ENCODE assay signal across 34 cellular contexts in genomic region chr13:107121793-107122192, GRCh38.
"Had no signal": no experiment of that assay in that cellular context is flagged by ENCODE, and none has a peak within 500 bp of the region (broad histone marks: within the 10 kb centered on the region; RNA-seq: fewer than 3 reads in every experiment).

No MANE protein-coding gene starts in this region.

- H3K36me3 ChIP-seq: adrenal gland, breast epithelium, cardiac muscle cell, colonic mucosa, esophagus squamous epithelium, gastroesophageal sphincter had no signal

- H3K27ac ChIP-seq: adrenal gland, breast epithelium, cardiac muscle cell, colonic mucosa, epithelial cell of prostate, esophagus squamous epithelium, gastroesophageal sphincter had no signal

- H3K27me3 ChIP-seq: adrenal gland, breast epithelium, colonic mucosa, esophagus squamous epithelium, gastroesophageal sphincter had no signal

- H3K4me1 ChIP-seq: adrenal gland, breast epithelium, colonic mucosa, esophagus squamous epithelium, gastroesophageal sphincter had no signal

- H3K27me3 Mint-ChIP-seq: activated CD4-positive, alpha-beta memory T cell treated with anti-CD3 and anti-CD28 coated beads for 36 hours; activated CD4-positive, alpha-beta T cell treated with anti-CD3 and anti-CD28 coated beads, Interleukin-2, amount 10 ng/mL, durations not matched to agents 24 days and 14 days; activated CD8-positive, alpha-beta memory T cell treated with anti-CD3 and anti-CD28 coated beads, Interleukin-2, amount 10 ng/mL, durations not matched to agents 7 days and 5 days; activated naive CD8-positive, alpha-beta T cell treated with anti-CD3 and anti-CD28 coated beads for 36 hours; activated naive CD8-positive, alpha-beta T cell treated with anti-CD3 and anti-CD28 coated beads, Interleukin-2, amount 50 U/mL, for 24 hours; brain had no signal

- FAIRE-seq: endometrium, endothelial cell of umbilical vein had no signal

- ATAC-seq: activated CD4-positive, alpha-beta T cell treated with anti-CD3 and anti-CD28 coated beads for 36 hours; activated CD8-positive, alpha-beta memory T cell treated with anti-CD3 and anti-CD28 coated beads, Interleukin-2, amount 10 ng/mL, durations not matched to agents 7 days and 5 days; activated CD8-positive, alpha-beta T cell treated with anti-CD3 and anti-CD28 coated beads, Interleukin-2, amount 10 ng/mL, durations not matched to agents 7 days and 5 days; activated naive CD8-positive, alpha-beta T cell treated with anti-CD3 and anti-CD28 coated beads, Interleukin-2, amount 50 U/mL, for 24 hours; gastroesophageal sphincter had no signal

- H3K9me3 Mint-ChIP-seq: activated CD4-positive, alpha-beta memory T cell treated with anti-CD3 and anti-CD28 coated beads for 36 hours; activated CD4-positive, alpha-beta T cell treated with anti-CD3 and anti-CD28 coated beads, Interleukin-2, amount 10 ng/mL, durations not matched to agents 24 days and 14 days; activated naive CD4-positive, alpha-beta T cell treated with anti-CD3 and anti-CD28 coated beads for 36 hours; activated naive CD4-positive, alpha-beta T cell treated with anti-CD3 and anti-CD28 coated beads, Interleukin-2, amount 50 U/mL, for 24 hours; activated naive CD8-positive, alpha-beta T cell treated with anti-CD3 and anti-CD28 coated beads for 36 hours; activated naive CD8-positive, alpha-beta T cell treated with anti-CD3 and anti-CD28 coated beads, Interleukin-2, amount 50 U/mL, for 24 hours; activated T-helper 1 cell treated with anti-CD3 and anti-CD28 coated beads, Interleukin-12 subunit alpha, Interleukin-12 subunit beta, Interleukin-2, Interleukin-4 antibody, amounts not matched to agents 30 ng/mL and 10 ng/mL and 1 ng/mL, durations not matched to agents 14 hours and 24 hours and 36 hours; activated T-helper 2 cell treated with anti-CD3 and anti-CD28 coated beads, Interferon-gamma antibody, Interleukin-2, Interleukin-4, amounts not matched to agents 10 μg/mL and 5 μg/mL and 100 μg/mL, durations not matched to agents 14 hours and 24 hours and 36 hours; brain had no signal

- H3K9me3 ChIP-seq: adrenal gland, breast epithelium, colonic mucosa, esophagus squamous epithelium, gastroesophageal sphincter had no signal

- DNase-seq: activated CD4-positive, alpha-beta memory T cell treated with anti-CD3 and anti-CD28 coated beads for 36 hours; activated CD4-positive, alpha-beta T cell treated with anti-CD3 and anti-CD28 coated beads for 36 hours; activated CD4-positive, alpha-beta T cell treated with anti-CD3 and anti-CD28 coated beads, Interleukin-2, amount 10 ng/mL, durations not matched to agents 24 days and 14 days; activated CD4-positive, CD25-positive, alpha-beta regulatory T cell; activated CD4-positive, CD25-positive, alpha-beta regulatory T cell treated with anti-CD3 and anti-CD28 coated beads, Interleukin-2, amount 50 U/mL, for 72 hours; activated CD8-positive, alpha-beta memory T cell treated with anti-CD3 and anti-CD28 coated beads, Interleukin-2, amount 10 ng/mL, durations not matched to agents 7 days and 5 days; activated CD8-positive, alpha-beta memory T cell treated with anti-CD3 and anti-CD28 coated beads, Interleukin-2, amount 50 U/mL, for 4 hours; activated CD8-positive, alpha-beta T cell treated with anti-CD3 and anti-CD28 coated beads, Interleukin-2, amount 10 ng/mL, durations not matched to agents 7 days and 5 days; activated effector memory CD4-positive, alpha-beta T cell treated with anti-CD3 and anti-CD28 coated beads, Interleukin-2, amount 50 U/mL, for 16 hours; activated naive CD4-positive, alpha-beta T cell treated with anti-CD3 and anti-CD28 coated beads for 36 hours; activated naive CD8-positive, alpha-beta T cell treated with anti-CD3 and anti-CD28 coated beads for 36 hours; activated naive CD8-positive, alpha-beta T cell treated with anti-CD3 and anti-CD28 coated beads, Interleukin-2, amount 50 U/mL, for 24 hours; activated T-cell treated with anti-CD3 and anti-CD28 coated beads, Interleukin-2, amount 50 U/mL, for 1 hour; activated T-cell treated with anti-CD3 and anti-CD28 coated beads, Interleukin-2, amount 50 U/mL, for 48 hours; adrenal gland; amygdala; aorta; central memory CD4-positive, alpha-beta T cell; cerebellar nuclear complex; colonic mucosa; effector CD8-positive, alpha-beta T cell; esophagus squamous epithelium; foreskin melanocyte; T-helper 2 cell had no signal

- H3K27ac Mint-ChIP-seq: activated CD4-positive, alpha-beta memory T cell treated with anti-CD3 and anti-CD28 coated beads for 36 hours; activated CD4-positive, alpha-beta T cell treated with anti-CD3 and anti-CD28 coated beads for 36 hours; activated CD4-positive, alpha-beta T cell treated with anti-CD3 and anti-CD28 coated beads, Interleukin-2, amount 10 ng/mL, durations not matched to agents 24 days and 14 days; activated CD8-positive, alpha-beta memory T cell treated with anti-CD3 and anti-CD28 coated beads, Interleukin-2, amount 10 ng/mL, durations not matched to agents 7 days and 5 days; activated CD8-positive, alpha-beta T cell treated with anti-CD3 and anti-CD28 coated beads, Interleukin-2, amount 10 ng/mL, durations not matched to agents 7 days and 5 days; activated naive CD4-positive, alpha-beta T cell treated with anti-CD3 and anti-CD28 coated beads for 36 hours; activated naive CD4-positive, alpha-beta T cell treated with anti-CD3 and anti-CD28 coated beads, Interleukin-2, amount 50 U/mL, for 24 hours; activated naive CD8-positive, alpha-beta T cell treated with anti-CD3 and anti-CD28 coated beads for 36 hours; activated naive CD8-positive, alpha-beta T cell treated with anti-CD3 and anti-CD28 coated beads, Interleukin-2, amount 50 U/mL, for 24 hours; activated T-helper 1 cell treated with anti-CD3 and anti-CD28 coated beads, Interleukin-12 subunit alpha, Interleukin-12 subunit beta, Interleukin-2, Interleukin-4 antibody, amounts not matched to agents 30 ng/mL and 10 ng/mL and 1 ng/mL, durations not matched to agents 14 hours and 24 hours and 36 hours; activated T-helper 2 cell treated with anti-CD3 and anti-CD28 coated beads, Interferon-gamma antibody, Interleukin-2, Interleukin-4, amounts not matched to agents 10 μg/mL and 5 μg/mL and 100 μg/mL, durations not matched to agents 14 hours and 24 hours and 36 hours; brain had no signal

- H3K4me3 Mint-ChIP-seq: activated CD4-positive, alpha-beta memory T cell treated with anti-CD3 and anti-CD28 coated beads for 36 hours; activated CD4-positive, alpha-beta T cell treated with anti-CD3 and anti-CD28 coated beads for 36 hours; activated CD4-positive, alpha-beta T cell treated with anti-CD3 and anti-CD28 coated beads, Interleukin-2, amount 10 ng/mL, durations not matched to agents 24 days and 14 days; activated CD8-positive, alpha-beta memory T cell treated with anti-CD3 and anti-CD28 coated beads, Interleukin-2, amount 10 ng/mL, durations not matched to agents 7 days and 5 days; activated CD8-positive, alpha-beta T cell treated with anti-CD3 and anti-CD28 coated beads, Interleukin-2, amount 10 ng/mL, durations not matched to agents 7 days and 5 days; activated naive CD4-positive, alpha-beta T cell treated with anti-CD3 and anti-CD28 coated beads for 36 hours; activated naive CD4-positive, alpha-beta T cell treated with anti-CD3 and anti-CD28 coated beads, Interleukin-2, amount 50 U/mL, for 24 hours; activated naive CD8-positive, alpha-beta T cell treated with anti-CD3 and anti-CD28 coated beads for 36 hours; activated naive CD8-positive, alpha-beta T cell treated with anti-CD3 and anti-CD28 coated beads, Interleukin-2, amount 50 U/mL, for 24 hours; activated T-helper 1 cell treated with anti-CD3 and anti-CD28 coated beads, Interleukin-12 subunit alpha, Interleukin-12 subunit beta, Interleukin-2, Interleukin-4 antibody, amounts not matched to agents 30 ng/mL and 10 ng/mL and 1 ng/mL, durations not matched to agents 14 hours and 24 hours and 36 hours; brain had no signal

- H3K36me3 Mint-ChIP-seq: activated CD4-positive, alpha-beta memory T cell treated with anti-CD3 and anti-CD28 coated beads for 36 hours; activated CD8-positive, alpha-beta memory T cell treated with anti-CD3 and anti-CD28 coated beads, Interleukin-2, amount 10 ng/mL, durations not matched to agents 7 days and 5 days; activated naive CD4-positive, alpha-beta T cell treated with anti-CD3 and anti-CD28 coated beads, Interleukin-2, amount 50 U/mL, for 24 hours; activated naive CD8-positive, alpha-beta T cell treated with anti-CD3 and anti-CD28 coated beads for 36 hours; brain had no signal

- H3K4me3 ChIP-seq: adrenal gland, breast epithelium, cardiac muscle cell, colonic mucosa, esophagus squamous epithelium, gastroesophageal sphincter had no signal

- H3K4me1 Mint-ChIP-seq: activated CD4-positive, alpha-beta T cell treated with anti-CD3 and anti-CD28 coated beads for 36 hours; activated CD4-positive, alpha-beta T cell treated with anti-CD3 and anti-CD28 coated beads, Interleukin-2, amount 10 ng/mL, durations not matched to agents 24 days and 14 days; activated CD8-positive, alpha-beta memory T cell treated with anti-CD3 and anti-CD28 coated beads, Interleukin-2, amount 10 ng/mL, durations not matched to agents 7 days and 5 days; activated naive CD4-positive, alpha-beta T cell treated with anti-CD3 and anti-CD28 coated beads, Interleukin-2, amount 50 U/mL, for 24 hours; activated naive CD8-positive, alpha-beta T cell treated with anti-CD3 and anti-CD28 coated beads for 36 hours; activated naive CD8-positive, alpha-beta T cell treated with anti-CD3 and anti-CD28 coated beads, Interleukin-2, amount 50 U/mL, for 24 hours; brain had no signal
